Comparison of ENCODE assay signal across 8 cellular contexts in the genomic region with DNA sequence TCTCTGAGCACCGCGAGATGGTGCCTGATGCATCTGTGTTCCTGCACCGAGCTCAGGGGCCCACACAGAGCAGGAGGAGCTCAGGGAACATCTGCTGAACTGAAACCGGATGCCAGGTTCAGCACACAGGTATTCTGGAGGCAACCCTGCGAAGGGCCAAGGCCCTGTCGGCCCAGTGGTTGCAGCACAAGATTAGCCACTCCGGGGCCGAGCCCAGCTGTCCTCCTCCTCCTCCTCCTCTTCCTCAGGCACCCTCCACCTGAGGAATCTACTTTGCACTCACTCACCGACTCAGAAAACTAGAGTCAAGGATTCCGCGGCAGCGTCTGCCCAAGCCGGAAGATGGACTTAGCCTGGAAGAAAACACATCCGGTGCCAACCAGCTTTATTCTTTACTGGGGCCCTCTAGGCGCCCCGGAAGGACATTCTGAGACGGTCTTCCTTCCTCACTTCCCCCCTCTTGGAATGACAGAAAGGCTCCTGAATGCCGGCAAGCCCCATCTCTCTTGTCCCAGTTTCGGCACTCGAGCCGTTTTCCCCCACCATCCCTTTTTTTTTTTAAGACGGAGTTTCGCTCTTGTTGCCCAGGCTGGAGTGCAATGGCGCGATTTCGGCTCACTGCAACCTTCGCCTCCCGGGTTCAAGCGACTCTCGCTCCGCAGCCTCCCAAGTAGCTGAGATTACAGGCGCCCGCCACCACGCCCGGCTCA. TPM values are rescaled to one million over a fixed set of nuclear protein-coding genes. Genes with fewer than 3 reads are reported as not detected.
DNase-seq lines count a peak whose midpoint lies in the region; ATAC-seq and TF ChIP-seq lines count a peak whose summit lies in the region.

A gene with protein sequence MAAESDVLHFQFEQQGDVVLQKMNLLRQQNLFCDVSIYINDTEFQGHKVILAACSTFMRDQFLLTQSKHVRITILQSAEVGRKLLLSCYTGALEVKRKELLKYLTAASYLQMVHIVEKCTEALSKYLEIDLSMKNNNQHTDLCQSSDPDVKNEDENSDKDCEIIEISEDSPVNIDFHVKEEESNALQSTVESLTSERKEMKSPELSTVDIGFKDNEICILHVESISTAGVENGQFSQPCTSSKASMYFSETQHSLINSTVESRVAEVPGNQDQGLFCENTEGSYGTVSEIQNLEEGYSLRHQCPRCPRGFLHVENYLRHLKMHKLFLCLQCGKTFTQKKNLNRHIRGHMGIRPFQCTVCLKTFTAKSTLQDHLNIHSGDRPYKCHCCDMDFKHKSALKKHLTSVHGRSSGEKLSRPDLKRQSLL (minus strand): TSS at position 360 of the 710 bp plus-strand sequence. CDS start 1,251 bp downstream, outside the sequence.

- peaks cover 8% of the 10 kb centered on the region; the same call in 1 of the 2 replicates for H3K4me1 ChIP-seq in GM23338 (ENCODE audit: insufficient read depth)

- H2AFZ ChIP-seq in GM23338 = peak within 1 kb of the TSS; percentile 85
- peak within 1 kb of the TSS; percentile 95 for H2AFZ ChIP-seq in neural cell (ENCODE audit: low read depth, low read length)

- H3K4me3 Mint-ChIP-seq in GM23338 = peak within 1 kb of the TSS; percentile 98
- peak within 1 kb of the TSS; percentile 93 for H3K4me3 Mint-ChIP-seq in activated T-helper 2 cell treated with anti-CD3 and anti-CD28 coated beads, Interferon-gamma antibody, Interleukin-2, Interleukin-4, amounts not matched to agents 10 μg/mL and 5 μg/mL and 100 μg/mL, durations not matched to agents 14 hours and 24 hours and 36 hours (ENCODE audit: low read depth)

- no peaks in the 10 kb centered on the region for H3K9me3 Mint-ChIP-seq in GM23338
- H3K9me3 Mint-ChIP-seq in activated T-helper 2 cell treated with anti-CD3 and anti-CD28 coated beads, Interferon-gamma antibody, Interleukin-2, Interleukin-4, amounts not matched to agents 10 μg/mL and 5 μg/mL and 100 μg/mL, durations not matched to agents 14 hours and 24 hours and 36 hours = no peaks in the 10 kb centered on the region

- H3K9me2 ChIP-seq in GM23338 (ENCODE audit: insufficient read depth) (no peaks in the 10 kb centered on the region), neural cell (ENCODE audit: insufficient read depth, low read length) (no peaks in the 10 kb centered on the region)

- ATAC-seq in GM23338 = peak; percentile 97

- no peaks in the 10 kb centered on the region for H3K9me3 ChIP-seq in neural cell (ENCODE audit: low read length)

- H4K20me1 ChIP-seq in GM23338 (replicated peaks; ENCODE audit: insufficient read depth) (no peaks in the 10 kb centered on the region), neural cell (ENCODE audit: insufficient read depth) (no peaks in the 10 kb centered on the region)

- H3K4me1 Mint-ChIP-seq in GM23338 = peaks cover 10% of the 10 kb centered on the region
- peaks cover 24% of the 10 kb centered on the region for H3K4me1 Mint-ChIP-seq in activated T-helper 2 cell treated with anti-CD3 and anti-CD28 coated beads, Interferon-gamma antibody, Interleukin-2, Interleukin-4, amounts not matched to agents 10 μg/mL and 5 μg/mL and 100 μg/mL, durations not matched to agents 14 hours and 24 hours and 36 hours (ENCODE audit: low read depth)

- H3K36me3 Mint-ChIP-seq in GM23338 (ENCODE audit: low read depth) = peaks cover 23% of the 10 kb centered on the region
- H3K36me3 Mint-ChIP-seq in activated T-helper 2 cell treated with anti-CD3 and anti-CD28 coated beads, Interferon-gamma antibody, Interleukin-2, Interleukin-4, amounts not matched to agents 10 μg/mL and 5 μg/mL and 100 μg/mL, durations not matched to agents 14 hours and 24 hours and 36 hours (ENCODE audit: low read depth) = peaks cover 43% of the 10 kb centered on the region

- intact Hi-C loops in activated T-helper 2 cell treated with anti-CD3 and anti-CD28 coated beads, Interferon-gamma antibody, Interleukin-2, Interleukin-4, amounts not matched to agents 10 μg/mL and 5 μg/mL and 100 μg/mL, durations not matched to agents 14 hours and 24 hours and 36 hours (cut with micrococcal nuclease) = loop anchor here (1.0 to 5.0 kb wide), 3 partner anchors 8 to 354 kb away; a partner anchor contains a TSS

- H3K27me3 ChIP-seq in GM23338 (ENCODE audit: insufficient read depth) (no peaks in the 10 kb centered on the region), neural cell (ENCODE audit: insufficient read depth, low read depth, low read length) (no peaks in the 10 kb centered on the region)

- peak; percentile 31 for TF ChIP-seq RAD21 in neural cell (conservative IDR thresholded peaks at IDR 0.05)

- peak; percentile 31 for TF ChIP-seq EP300 in neural cell (conservative IDR thresholded peaks at IDR 0.05; ENCODE audit: poor library complexity, severe bottlenecking)

- peak within 1 kb of the TSS; percentile 67 for H3K4me3 ChIP-seq in GM23338
- H3K4me3 ChIP-seq in neural cell (ENCODE audit: low read length) = peak within 1 kb of the TSS; percentile 76

- TF ChIP-seq CTCF in GM23338 (conservative IDR thresholded peaks at IDR 0.05; ENCODE audit: low read depth in 2 of 2) = peak in 1 of 2 experiments; percentile 16; a peak in 1 of 4 replicates
- TF ChIP-seq CTCF in neural cell (IDR thresholded peaks at IDR 0.05; ENCODE audit: poor library complexity, severe bottlenecking) = no peak
- no peak for TF ChIP-seq CTCF in subcutaneous adipose tissue (IDR thresholded peaks at IDR 0.05; ENCODE audit: low read depth)

- peaks cover 58% of the 10 kb centered on the region for H3K79me2 ChIP-seq in GM23338 (replicated peaks; ENCODE audit: insufficient read depth)
- H3K79me2 ChIP-seq in neural cell (replicated peaks; ENCODE audit: insufficient read depth, low read length) = peaks cover 39% of the 10 kb centered on the region

- H3F3A ChIP-seq in GM23338 (replicated peaks; ENCODE audit: low read depth) (peaks cover 8% of the 10 kb centered on the region; the same call in 1 of the 2 replicates), neural cell (ENCODE audit: insufficient read depth, low read length, poor library complexity, severe bottlenecking) (no peaks in the 10 kb centered on the region)

- peaks cover 14% of the 10 kb centered on the region; the same call in 1 of the 2 replicates for H3K36me3 ChIP-seq in GM23338 (ENCODE audit: insufficient read depth)
- peaks cover 8% of the 10 kb centered on the region for H3K36me3 ChIP-seq in neural cell (ENCODE audit: insufficient read depth, low read length)

- H3K9ac ChIP-seq in neural cell (ENCODE audit: low read length) = peak within 1 kb of the TSS; percentile 81

- H3K27ac ChIP-seq in GM23338 (ENCODE audit: low read depth) (peak within 1 kb of the TSS; percentile 94), neural cell (ENCODE audit: low read length) (peak within 1 kb of the TSS; percentile 86)

- peak; percentile 89 for DNase-seq in EL
- DNase-seq in GM23338 (ENCODE audit: low spot score) = peak; percentile 93
- DNase-seq in Kasumi-1 (lab: John Stamatoyannopoulos, UW) = peak; percentile 91
- peak; percentile 94 for DNase-seq in RPMI8226
- peak; percentile 62 for DNase-seq in activated T-helper 2 cell treated with anti-CD3 and anti-CD28 coated beads, Interferon-gamma antibody, Interleukin-2, Interleukin-4, amounts not matched to agents 10 μg/mL and 5 μg/mL and 100 μg/mL, durations not matched to agents 14 hours and 24 hours and 36 hours (ENCODE audit: low spot score)
- peak; percentile 66 for DNase-seq in fibroblast of the conjunctiva (ENCODE audit: low read depth)

- H3K27ac Mint-ChIP-seq in GM23338 = peak within 1 kb of the TSS; percentile 99
- H3K27ac Mint-ChIP-seq in activated T-helper 2 cell treated with anti-CD3 and anti-CD28 coated beads, Interferon-gamma antibody, Interleukin-2, Interleukin-4, amounts not matched to agents 10 μg/mL and 5 μg/mL and 100 μg/mL, durations not matched to agents 14 hours and 24 hours and 36 hours = peak within 1 kb of the TSS; percentile 95

- H3K4me2 ChIP-seq in GM23338 = peak within 1 kb of the TSS; percentile 85
- peak within 1 kb of the TSS; percentile 96 for H3K4me2 ChIP-seq in neural cell (ENCODE audit: low read length)

- H3K27me3 Mint-ChIP-seq in GM23338 (ENCODE audit: insufficient read depth, low read depth, poor library complexity) = peaks cover 6% of the 10 kb centered on the region
- no peaks in the 10 kb centered on the region for H3K27me3 Mint-ChIP-seq in activated T-helper 2 cell treated with anti-CD3 and anti-CD28 coated beads, Interferon-gamma antibody, Interleukin-2, Interleukin-4, amounts not matched to agents 10 μg/mL and 5 μg/mL and 100 μg/mL, durations not matched to agents 14 hours and 24 hours and 36 hours (ENCODE audit: low read depth)

TF ChIP-seq in GM23338, 12 proteins besides CTCF, POLR2A, EP300 and RAD21 (continues in another document):
- TF ChIP-seq CREB1 (CRISPR knock-in tag; IDR thresholded peaks at IDR 0.05; ENCODE audit: low read depth) (no peak), ZNF114 (CRISPR knock-in tag; IDR thresholded peaks at IDR 0.05) (no peak), NANOG (IDR thresholded peaks at IDR 0.05; ENCODE audit: borderline replicate concordance) (no peak)

TF ChIP-seq in neural cell, 6 proteins besides CTCF, POLR2A, EP300 and RAD21 (continues in another document):
- TF ChIP-seq MXI1 (conservative IDR thresholded peaks at IDR 0.05; ENCODE audit: poor library complexity, severe bottlenecking) = peak; percentile 68

RNA-seq across cellular contexts. Expression of the gene that starts here (rescaled TPM):
- total RNA-seq in GM23338 (2014; rRNA removed; shearing (Covaris generic)) = 12.7 and 16.9 TPM in 2 replicates
- polyA plus RNA-seq in GM23338 (2016; fragmentation: Nextera tagmentation; extraction: Ambion mirVana) (3.2 and 4.0 TPM in 2 replicates), neural cell (18.8 and 20.1 TPM in 2 replicates)
- 10.1 and 10.9 TPM in 2 replicates for total RNA-seq in activated T-helper 2 cell treated with anti-CD3 and anti-CD28 coated beads, Interferon-gamma antibody, Interleukin-2, Interleukin-4, amounts not matched to agents 10 μg/mL and 5 μg/mL and 100 μg/mL, durations not matched to agents 14 hours and 24 hours and 36 hours
- polyA minus RNA-seq in neural cell = 78.4 and 78.8 TPM in 2 replicates
- total RNA-seq in subcutaneous adipose tissue = 10 to 100 TPM in 3 of 4 donors, 1 to 10 TPM in 1; 6.2 to 10.8 (median 10.1) TPM

Comparison
In these comparisons a context has a peak if more than half of its experiments do, and no peak if none do; other contexts are left out.
1. Peak in every context shown above with its lines: DNase-seq, ATAC-seq, H3K4me3 ChIP-seq and H3K27ac ChIP-seq.